ENCODE assay signal across 13 cellular contexts in genomic region chr9:93267681-93268505, GRCh38.
DNase-seq lines count a peak whose midpoint lies in the region; ATAC-seq and TF ChIP-seq lines count a peak whose summit lies in the region.
"Had no signal": no experiment of that assay in that cellular context is flagged by ENCODE, and none has a peak within 500 bp of the region (broad histone marks: within the 10 kb centered on the region; RNA-seq: fewer than 3 reads in every experiment).

No MANE protein-coding gene starts in this region.

- WGBS in transverse colon (ENCODE audit: low coverage in 1 of 2), 2 donors: 52% methylated on average over 28 of the region's 28 CpGs; no CpG with 5 or more reads in 1 of the 2 donors

- H3K79me2 ChIP-seq in SU-DHL-6 (ENCODE audit: insufficient read depth, low read length): no peaks in the 10 kb centered on the region
- H3K79me2 ChIP-seq: parathyroid adenoma had no signal

- H3K36me3 ChIP-seq in SU-DHL-6 (ENCODE audit: low read length): 0 out of 2 replicates have a peak, but pooled peaks cover 7% of the 10 kb centered on the region
- no peaks in the 10 kb centered on the region for H3K36me3 ChIP-seq in mucosa of descending colon (ENCODE audit: low read depth)
- peaks cover 0 to 4% (median 0%) of the 10 kb centered on the region in 4 donors for H3K36me3 ChIP-seq in transverse colon

- no peak overlapping the region for H3K4me3 Mint-ChIP-seq in activated T-cell treated with anti-CD3 and anti-CD28 coated beads, Interleukin-2, amount 50 U/mL, for 24 hours
- H3K4me3 Mint-ChIP-seq in activated T-cell treated with anti-CD3 and anti-CD28 coated beads, Interleukin-2, amount 50 U/mL, for 72 hours: peak overlapping the region in 1 of 2 donors; percentile 67

- no peaks in the 10 kb centered on the region for H3K36me3 Mint-ChIP-seq in activated T-cell treated with anti-CD3 and anti-CD28 coated beads, Interleukin-2, amount 50 U/mL, for 24 hours (ENCODE audit: low read depth)
- H3K36me3 Mint-ChIP-seq in activated T-cell treated with anti-CD3 and anti-CD28 coated beads, Interleukin-2, amount 50 U/mL, for 72 hours (ENCODE audit: insufficient read depth in 2 of 2): peaks cover 0 to 11% of the 10 kb centered on the region in 2 donors

- H3K27ac Mint-ChIP-seq in activated T-cell treated with anti-CD3 and anti-CD28 coated beads, Interleukin-2, amount 50 U/mL, for 24 hours: no peak overlapping the region
- no peak overlapping the region for H3K27ac Mint-ChIP-seq in activated T-cell treated with anti-CD3 and anti-CD28 coated beads, Interleukin-2, amount 50 U/mL, for 72 hours

- no peak overlapping the region for H2AFZ ChIP-seq in SU-DHL-6 (ENCODE audit: low read depth, low read length, severe bottlenecking)
- H2AFZ ChIP-seq: parathyroid adenoma had no signal

- TF ChIP-seq CTCF in SU-DHL-6 (IDR thresholded peaks at IDR 0.05; ENCODE audit: insufficient read depth, low read length, poor library complexity, severe bottlenecking): no peak
- TF ChIP-seq CTCF in mucosa of descending colon (IDR thresholded peaks at IDR 0.05): no peak
- TF ChIP-seq CTCF in transverse colon (IDR thresholded peaks at IDR 0.05): no peak

- intact Hi-C loops in mucosa of descending colon (cut with DNase I, micrococcal nuclease): no loop called here
- intact Hi-C loops in transverse colon (cut with DNase I; ENCODE audit: low total_unique reads): no loop called here

- ATAC-seq in activated T-cell treated with anti-CD3 and anti-CD28 coated beads, Interleukin-2, amount 50 U/mL, for 72 hours (replicated peaks in 1 of 2): no peak
- ATAC-seq in mucosa of descending colon: peak; percentile 46
- no peak for ATAC-seq in HG02973 (IDR thresholded peaks at IDR 0.05; ENCODE audit: unreplicated experiment)
- no peak for ATAC-seq in GM18858 (IDR thresholded peaks at IDR 0.05; ENCODE audit: unreplicated experiment)

- H3K9me3 Mint-ChIP-seq in activated T-cell treated with anti-CD3 and anti-CD28 coated beads, Interleukin-2, amount 50 U/mL, for 24 hours: peaks cover 8% of the 10 kb centered on the region
- H3K9me3 Mint-ChIP-seq in activated T-cell treated with anti-CD3 and anti-CD28 coated beads, Interleukin-2, amount 50 U/mL, for 72 hours: peaks cover 0 to 2% of the 10 kb centered on the region in 2 donors

- in situ Hi-C loops in transverse colon (cut with MboI; ENCODE audit: low pct_ligation_motif_present in 1 of 4, low pct_unique_long_range_greater_than_20kb in 1 of 4, low sequenced_read_pairs in 3 of 4): no loop called here

- peak overlapping the region; percentile 59 for H3K4me2 ChIP-seq in SU-DHL-6 (ENCODE audit: low read depth, low read length, poor library complexity, severe bottlenecking)

- H3K9ac ChIP-seq in SU-DHL-6 (ENCODE audit: low read length): peak overlapping the region; percentile 42
- H3K9ac ChIP-seq: parathyroid adenoma had no signal

- no peaks in the 10 kb centered on the region for H3K9me2 ChIP-seq in SU-DHL-6 (replicated peaks; ENCODE audit: insufficient read depth, low read length)

- peaks cover 28% of the 10 kb centered on the region for H3F3A ChIP-seq in SU-DHL-6 (ENCODE audit: insufficient read depth)

- H3K9me3 ChIP-seq in SU-DHL-6 (ENCODE audit: insufficient read depth, low read length): no peaks in the 10 kb centered on the region
- no peaks in the 10 kb centered on the region for H3K9me3 ChIP-seq in mucosa of descending colon
- no peaks in the 10 kb centered on the region for H3K9me3 ChIP-seq in transverse colon

- TF ChIP-seq POLR2A in transverse colon (IDR thresholded peaks at IDR 0.05): no peak

- peaks cover 13% of the 10 kb centered on the region for H3K4me1 ChIP-seq in mucosa of descending colon (ENCODE audit: low read depth)
- H3K4me1 ChIP-seq in transverse colon: peaks cover 3 to 20% (median 11%) of the 10 kb centered on the region in 4 donors
- H3K4me1 ChIP-seq: parathyroid adenoma had no signal

- H3K27me3 ChIP-seq in SU-DHL-6 (ENCODE audit: low read length) (no peaks in the 10 kb centered on the region), transverse colon (no peaks in the 10 kb centered on the region)

- no peaks in the 10 kb centered on the region for H4K20me1 ChIP-seq in SU-DHL-6 (ENCODE audit: low read depth, low read length)

- H3K27me3 Mint-ChIP-seq in activated T-cell treated with anti-CD3 and anti-CD28 coated beads, Interleukin-2, amount 50 U/mL, for 24 hours: peaks cover 22% of the 10 kb centered on the region
- H3K27me3 Mint-ChIP-seq in activated T-cell treated with anti-CD3 and anti-CD28 coated beads, Interleukin-2, amount 50 U/mL, for 72 hours (ENCODE audit: low read depth): no peaks in the 10 kb centered on the region

- peak overlapping the region; percentile 21 for H3K4me3 ChIP-seq in SU-DHL-6 (ENCODE audit: insufficient read depth, low read length, poor library complexity, severe bottlenecking)
- no peak overlapping the region for H3K4me3 ChIP-seq in mucosa of descending colon
- no peak overlapping the region for H3K4me3 ChIP-seq in transverse colon

- TF ChIP-seq EP300 in transverse colon (IDR thresholded peaks at IDR 0.05; ENCODE audit: low read depth): no peak

- H3K27ac ChIP-seq in SU-DHL-6 (ENCODE audit: low read depth, low read length) (peak overlapping the region; percentile 81), transverse colon (peak overlapping the region; percentile 19 to 74 (median 44))
- H3K27ac ChIP-seq: parathyroid adenoma had no signal

- peaks cover 11% of the 10 kb centered on the region for H3K4me1 Mint-ChIP-seq in activated T-cell treated with anti-CD3 and anti-CD28 coated beads, Interleukin-2, amount 50 U/mL, for 24 hours (ENCODE audit: low read depth)
- H3K4me1 Mint-ChIP-seq in activated T-cell treated with anti-CD3 and anti-CD28 coated beads, Interleukin-2, amount 50 U/mL, for 72 hours (ENCODE audit: low read depth): peaks cover 27% of the 10 kb centered on the region

- peak; percentile 29 for DNase-seq in activated T-cell treated with anti-CD3 and anti-CD28 coated beads, Interleukin-2, amount 50 U/mL, for 24 hours
- no peak for DNase-seq in activated T-cell treated with anti-CD3 and anti-CD28 coated beads, Interleukin-2, amount 50 U/mL, for 72 hours
- DNase-seq in mucosa of descending colon (peak in 2 of 3 donors; percentile 41 to 51), transverse colon (no peak), SKM-1 treated with dmso at 0.1 percent for 144 hours (lab: John Stamatoyannopoulos, UW; ENCODE audit: unreplicated experiment) (no peak)
- DNase-seq: erythroblast, HCEC 1CT, hypothalamus, mammary epithelial cell had no signal

Comparison
In these comparisons a context has a peak if more than half of its experiments do, and no peak if none do; other contexts are left out.
1. DNase-seq: peak in activated T-cell treated with anti-CD3 and anti-CD28 coated beads, Interleukin-2, amount 50 U/mL, for 24 hours (single experiment) and mucosa of descending colon (2 of 3); none in activated T-cell treated with anti-CD3 and anti-CD28 coated beads, Interleukin-2, amount 50 U/mL, for 72 hours (0 of 2), transverse colon (single experiment) and SKM-1 treated with dmso at 0.1 percent for 144 hours (single experiment).